ENCODE assay signal across 9 cellular contexts in the genomic region with DNA sequence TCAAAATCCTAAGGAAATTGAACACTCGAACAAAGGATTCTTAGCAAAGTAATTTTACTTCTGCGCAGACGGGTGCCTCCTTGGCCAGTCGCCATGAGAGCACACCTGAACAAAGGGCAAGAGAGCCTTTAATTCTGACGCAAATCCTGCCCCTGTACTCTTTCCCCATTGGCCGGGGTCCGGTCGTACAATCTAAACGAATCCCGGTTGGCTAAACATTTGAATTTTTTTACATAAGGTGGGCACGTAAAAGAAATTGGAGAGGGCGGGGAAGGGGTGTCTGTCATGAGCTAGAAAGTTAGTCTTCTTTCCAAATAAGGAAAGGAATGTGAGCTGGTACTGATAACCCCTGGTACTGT. TPM values are rescaled to one million over a fixed set of nuclear protein-coding genes. Genes with fewer than 3 reads are reported as not detected.
DNase-seq lines count a peak whose midpoint lies in the region; ATAC-seq, FAIRE-seq and TF ChIP-seq lines count a peak whose summit lies in the region.
"Had no signal": no experiment of that assay in that cellular context is flagged by ENCODE, and none has a peak within 500 bp of the region (broad histone marks: within the 10 kb centered on the region; RNA-seq: fewer than 3 reads in every experiment).

No MANE protein-coding gene starts in this region.

- no peaks in the 10 kb centered on the region for H3K27me3 ChIP-seq in mammary epithelial cell (ENCODE audit: insufficient read depth, low read length)

- H3K36me3 ChIP-seq in mammary epithelial cell (ENCODE audit: insufficient read depth, low read length), result no peaks in the 10 kb centered on the region

- peak overlapping the region in 2 of 3 experiments; percentile 43 to 56 for H3K4me3 ChIP-seq in mammary epithelial cell (replicated peaks in 1 of 3; ENCODE audit: insufficient read depth in 1 of 3, low read depth in 2 of 3, low read length in 3 of 3)

- in situ Hi-C loops in mammary epithelial cell (cut with MboI; ENCODE audit: low sequenced_read_pairs in 2 of 2), result no loop called here

- H3K36me3 Mint-ChIP-seq in naive thymus-derived CD8-positive, alpha-beta T cell, result peaks cover 0 to 4% (median under 1%) of the 10 kb centered on the region in 3 donors

- BruUV-seq in mammary epithelial cell (replicated peaks; lab: Mats Ljungman, UMichigan), result no TSS peak

- ATAC-seq in naive thymus-derived CD8-positive, alpha-beta T cell, result peak; percentile 41 to 44
- ATAC-seq in GM21423 (IDR thresholded peaks at IDR 0.05; ENCODE audit: unreplicated experiment) (no peak), GM18868 (IDR thresholded peaks at IDR 0.05; ENCODE audit: unreplicated experiment) (no peak)

- dilution Hi-C loops in mammary epithelial cell (cut with HindIII; ENCODE audit: low sequenced_read_pairs), result no loop called here

- no peak for TF ChIP-seq POLR2A in GM12892 (IDR thresholded peaks at IDR 0.05; ENCODE audit: low read depth, low read length)

- POLR2A ChIA-PET in naive thymus-derived CD8-positive, alpha-beta T cell (lab: Charles Lee), result no interaction called here

- peaks cover 11 to 76% (median 27%) of the 10 kb centered on the region in 5 donors for H3K27me3 Mint-ChIP-seq in naive thymus-derived CD8-positive, alpha-beta T cell

- peaks cover 12% of the 10 kb centered on the region for H3K79me2 ChIP-seq in mammary epithelial cell (ENCODE audit: insufficient read depth, low read length)

- peak overlapping the region in 1 of 10 donors; percentile 15 for H3K27ac Mint-ChIP-seq in naive thymus-derived CD8-positive, alpha-beta T cell

- peak; percentile 40 for FAIRE-seq in GM12892 (lab: Jason Lieb, UNC)

- TF ChIP-seq CTCF in mammary epithelial cell (conservative IDR thresholded peaks at IDR 0.05 in 1 of 2, IDR thresholded peaks at IDR 0.05 in 1 of 2; ENCODE audit: extremely low read depth in 1 of 2, insufficient read depth in 1 of 2, low read depth in 1 of 2, low read length in 2 of 2), result no peak

- H3K4me3 Mint-ChIP-seq in naive thymus-derived CD8-positive, alpha-beta T cell, result peak overlapping the region; percentile 54 to 81 (median 70)

- peak overlapping the region; percentile 89 for H3K9ac ChIP-seq in mammary epithelial cell (ENCODE audit: insufficient read depth, low read length)

- peaks cover 30% of the 10 kb centered on the region for H3K4me1 ChIP-seq in mammary epithelial cell (ENCODE audit: insufficient read depth, low read length)

- H3K27ac ChIP-seq in mammary epithelial cell (ENCODE audit: insufficient read depth, low read depth, low read length), result peak overlapping the region; percentile 93

- H3K9me3 Mint-ChIP-seq in naive thymus-derived CD8-positive, alpha-beta T cell, result no peaks in the 10 kb centered on the region

- H3K4me2 ChIP-seq in mammary epithelial cell (ENCODE audit: insufficient read depth, low read depth, low read length), result peak overlapping the region; percentile 87

- H3K9me3 ChIP-seq in mammary epithelial cell (replicated peaks; ENCODE audit: insufficient read depth, low read length), result no peaks in the 10 kb centered on the region

- peaks cover 8 to 19% (median 12%) of the 10 kb centered on the region in 4 donors for H3K4me1 Mint-ChIP-seq in naive thymus-derived CD8-positive, alpha-beta T cell

- CTCF ChIA-PET in mammary epithelial cell (lab: Charles Lee; ENCODE audit: low non-redundant PET), result interaction anchor here (0.6 to 2.1 kb wide), 5 partner anchors 38 to 241 kb away, joined by 3 to 16 read pairs (median 4); no protein-coding TSS in a partner anchor

- DNase-seq in GM12892 (ENCODE audit: insufficient read length) (no peak), NCI-H2171 treated with DMSO at 0.1 percent for 48 hours (lab: John Stamatoyannopoulos, UW) (peak; percentile 98), mammary epithelial cell (peak; percentile 95), activated gamma-delta T cell (lab: John Stamatoyannopoulos, UW) (no peak)
- DNase-seq in naive thymus-derived CD8-positive, alpha-beta T cell, result peak in 1 of 10 donors; percentile 19
- no peak for DNase-seq in activated CD4-positive, alpha-beta T cell treated with anti-CD3 and anti-CD28 coated beads, Interleukin-2, amount 50 U/mL, for 48 hours

- H4K20me1 ChIP-seq in mammary epithelial cell (ENCODE audit: insufficient read depth, low read length), result no peaks in the 10 kb centered on the region

- intact Hi-C loops in mammary epithelial cell (cut with micrococcal nuclease), result loop anchor here (2.0 to 5.0 kb wide), 5 partner anchors 38 to 492 kb away; a partner anchor contains a TSS

- peak overlapping the region; percentile 82 for H2AFZ ChIP-seq in mammary epithelial cell (ENCODE audit: low read depth, low read length)

- WGBS in mammary epithelial cell (ENCODE audit: low coverage, missing lambda C conversion rate), result 1% methylated on average over 11 of the region's 12 CpGs

RNA-seq across cellular contexts. Expression of a gene that starts 8.2 kb away (rescaled TPM):
- not detected for polyA plus RNA-seq in GM12892 (2012; ENCODE audit: missing spikeins)
- 1 to 10 TPM in 1 of 2 donors, under 1 TPM in 1; 0.50 to 3.3 TPM for total RNA-seq in mammary epithelial cell
- 2.7 TPM for polyA plus RNA-seq in mammary epithelial cell
- polyA minus RNA-seq in mammary epithelial cell, result 0.62 TPM
- total RNA-seq in naive thymus-derived CD8-positive, alpha-beta T cell, result not detected
- not detected for polyA plus RNA-seq in naive thymus-derived CD8-positive, alpha-beta T cell
- total RNA-seq: dermis microvascular lymphatic vessel endothelial cell had no signal

RNA-seq across cellular contexts. Expression of a gene that starts 35.9 kb away (rescaled TPM):
- 5.3 TPM for polyA plus RNA-seq in GM12892 (2012; ENCODE audit: missing spikeins)
- total RNA-seq in mammary epithelial cell, result 10 to 100 TPM in 1 of 2 donors, 1 to 10 TPM in 1; 7.8 to 12.5 TPM
- 5.9 TPM for polyA plus RNA-seq in mammary epithelial cell
- polyA minus RNA-seq in mammary epithelial cell, result 9.1 TPM
- 1 to 10 TPM; 4.6 to 5.5 TPM for total RNA-seq in naive thymus-derived CD8-positive, alpha-beta T cell
- 1 to 10 TPM in 1 of 3 donors, under 1 TPM in 2; 0.77 to 2.2 (median 0.82) TPM for polyA plus RNA-seq in naive thymus-derived CD8-positive, alpha-beta T cell

RNA-seq across cellular contexts. Expression of a gene that starts 39.2 kb away (rescaled TPM):
- not detected for polyA plus RNA-seq in GM12892 (2012; ENCODE audit: missing spikeins)
- total RNA-seq in mammary epithelial cell, result 1 to 10 TPM in 1 of 2 donors, under 1 TPM in 1; 0.54 to 1.8 TPM
- polyA plus RNA-seq in mammary epithelial cell, result 0.19 TPM
- 2.0 TPM for polyA minus RNA-seq in mammary epithelial cell
- not detected for total RNA-seq in naive thymus-derived CD8-positive, alpha-beta T cell
- polyA plus RNA-seq in naive thymus-derived CD8-positive, alpha-beta T cell, result not detected

Comparison
In these comparisons a context has a peak if more than half of its experiments do, and no peak if none do; other contexts are left out.
1. DNase-seq: peak in NCI-H2171 treated with DMSO at 0.1 percent for 48 hours (single experiment) and mammary epithelial cell (single experiment); none in GM12892 (single experiment), activated CD4-positive, alpha-beta T cell treated with anti-CD3 and anti-CD28 coated beads, Interleukin-2, amount 50 U/mL, for 48 hours (0 of 2) and activated gamma-delta T cell (single experiment).
2. ATAC-seq: peak in naive thymus-derived CD8-positive, alpha-beta T cell (2 of 2); none in GM21423 (single experiment) and GM18868 (single experiment).